ENCODE assay signal across 1 cellular context in genomic region chr13:79448413-79448812, GRCh38.
A peak's percentile ranks its signal among the peaks of the same experiment; 100 is the strongest.
TF ChIP-seq lines count a peak whose summit lies in the region.

No MANE protein-coding gene starts in this region.

TF ChIP-seq in K562, 482 proteins besides CTCF, POLR2A, EP300 and RAD21 (continued from another document):
- TF ChIP-seq ZBTB40 (IDR thresholded peaks at IDR 0.05) (0 out of 2 replicates have a peak, but pooled peaks have one; percentile 23), ZBTB40 (CRISPR knock-in tag; IDR thresholded peaks at IDR 0.05) (no peak), ELK1 (CRISPR knock-in tag; IDR thresholded peaks at IDR 0.05) (no peak), HMBOX1 (IDR thresholded peaks at IDR 0.05) (peak; percentile 33; the same call in 1 of the 2 replicates), HMG20B (CRISPR knock-in tag; IDR thresholded peaks at IDR 0.05) (no peak), SPI1 (IDR thresholded peaks at IDR 0.05; ENCODE audit: borderline replicate concordance, low read depth, low read length) (peak; percentile 73; the same call in 1 of the 2 replicates), ETV6 (IDR thresholded peaks at IDR 0.05; ENCODE audit: borderline replicate concordance in 1 of 2, low read depth in 2 of 2, low read length in 1 of 2) (peak; percentile 86 to 91; a peak in 3 of 4 replicates), ETV6 (CRISPR knock-in tag; IDR thresholded peaks at IDR 0.05; ENCODE audit: borderline replicate concordance) (no peak), GABPA (tag; conservative IDR thresholded peaks at IDR 0.05; ENCODE audit: low read depth) (peak; percentile 33), ETV1 (tag; conservative IDR thresholded peaks at IDR 0.05; ENCODE audit: low read depth) (peak; percentile 71)
